22 cellular contexts compared by ENCODE assay signal in genomic region chr15:48449734-48450133, GRCh38.
"Had no signal": no experiment of that assay in that cellular context is flagged by ENCODE, and none has a peak within 500 bp of the region (broad histone marks: within the 10 kb centered on the region; RNA-seq: fewer than 3 reads in every experiment).

No MANE protein-coding gene starts in this region.

- H3K27ac ChIP-seq: coronary artery, hepatocyte, left lung, sigmoid colon, tibial artery had no signal

- DNase-seq: activated CD8-positive, alpha-beta memory T cell treated with anti-CD3 and anti-CD28 coated beads, Interleukin-2, amount 50 U/mL, for 48 hours; activated naive CD4-positive, alpha-beta T cell; activated naive CD8-positive, alpha-beta T cell treated with anti-CD3 and anti-CD28 coated beads, Interleukin-2, amount 10 ng/mL, durations not matched to agents 7 days and 5 days; activated T-cell treated with anti-CD3 and anti-CD28 coated beads, Interleukin-2, amount 50 U/mL, for 4 hours; amniotic stem cell; endodermal cell; glutamatergic neuron; immature natural killer cell; left lung; naive thymus-derived CD4-positive, alpha-beta T cell; occipital lobe; retina; sigmoid colon; stimulated activated CD4-positive, alpha-beta T cell treated with anti-CD3 and anti-CD28 coated beads, Interleukin-4, amount 100 ng/mL, for 1 hour; stimulated activated naive CD8-positive, alpha-beta T cell treated with anti-CD3 and anti-CD28 coated beads, Interleukin-15, Interleukin-2, amounts not matched to agents 100 U/mL and 50 U/mL, for 24 hours; substantia nigra; T-helper 9 cell; tibial artery had no signal

- H3K9me3 ChIP-seq: left lung, sigmoid colon, tibial artery had no signal

- H3K4me2 ChIP-seq: hepatocyte had no signal

- H3K4me1 ChIP-seq: left lung, sigmoid colon, tibial artery had no signal

- H2AFZ ChIP-seq: hepatocyte had no signal

- H3K4me3 ChIP-seq: coronary artery, hepatocyte, left lung, lung, sigmoid colon, tibial artery had no signal

- ATAC-seq: activated T-cell treated with anti-CD3 and anti-CD28 coated beads, Interleukin-2, amount 50 U/mL, for 4 hours; left lung; naive thymus-derived CD4-positive, alpha-beta T cell; stimulated activated naive CD8-positive, alpha-beta T cell treated with anti-CD3 and anti-CD28 coated beads, Interleukin-15, Interleukin-2, amounts not matched to agents 100 U/mL and 50 U/mL, for 24 hours; WTC11 had no signal

- H3K27me3 ChIP-seq: hepatocyte, left lung, sigmoid colon, tibial artery had no signal
